17 cellular contexts compared by ENCODE assay signal in genomic region chr15:77782691-77783090, GRCh38.
A peak's percentile ranks its signal among the peaks of the same experiment; 100 is the strongest.
DNase-seq lines count a peak whose midpoint lies in the region; ATAC-seq and TF ChIP-seq lines count a peak whose summit lies in the region.
"Had no signal": no experiment of that assay in that cellular context is flagged by ENCODE, and none has a peak within 500 bp of the region (broad histone marks: within the 10 kb centered on the region; RNA-seq: fewer than 3 reads in every experiment).

No MANE protein-coding gene starts in this region.

- H3K36me3 ChIP-seq in A673 (ENCODE audit: insufficient read depth, low read length, poor library complexity, severe bottlenecking) (peaks cover 5% of the 10 kb centered on the region), osteoblast (ENCODE audit: insufficient read depth, low read length) (no peaks in the 10 kb centered on the region), stomach (no peaks in the 10 kb centered on the region)
- H3K36me3 ChIP-seq: BLaER1, HAP-1 had no signal

- H2AFZ ChIP-seq in osteoblast (ENCODE audit: low read length) = no peak overlapping the region

- TF ChIP-seq CTCF in A673 (conservative IDR thresholded peaks at IDR 0.05; ENCODE audit: low read depth, low read length) (no peak), WTC11 (IDR thresholded peaks at IDR 0.05) (no peak), dorsolateral prefrontal cortex (IDR thresholded peaks at IDR 0.05 in 54 of 56, conservative IDR thresholded peaks at IDR 0.05 in 2 of 56; ENCODE audit: low read depth in 1 of 56, partially characterized antibody in 56 of 56) (no peak), osteoblast (IDR thresholded peaks at IDR 0.05; ENCODE audit: extremely low read depth, low read depth, low read length) (no peak), stomach (IDR thresholded peaks at IDR 0.05) (no peak)

- POLR2A ChIA-PET in A673 (lab: Charles Lee; ENCODE audit: low non-redundant PET) = no interaction called here
- POLR2A ChIA-PET in WTC11 (lab: Charles Lee) = no interaction called here

- TF ChIP-seq POLR2A in stomach (IDR thresholded peaks at IDR 0.05) = no peak

- peaks cover 6% of the 10 kb centered on the region for H4K20me1 ChIP-seq in osteoblast (ENCODE audit: insufficient read depth, low read length)
- H4K20me1 ChIP-seq: BLaER1 had no signal

- no peaks in the 10 kb centered on the region for H3K79me2 ChIP-seq in osteoblast (ENCODE audit: insufficient read depth, low read length)

- DNase-seq in A673 (ENCODE audit: low spot score) = peak; percentile 43
- DNase-seq in WTC11 (ENCODE audit: low spot score) = no peak
- DNase-seq in dorsolateral prefrontal cortex = no peak
- peak; percentile 30 for DNase-seq in osteoblast (ENCODE audit: insufficient read length, low spot score, missing footprints)
- DNase-seq in stomach = no peak
- DNase-seq: CD4-positive, alpha-beta memory T cell; DMS79 treated with DMSO at 0.1 percent for 48 hours; GF-D8; GOT3 had no signal

- H3K27ac ChIP-seq in A673 (ENCODE audit: low read depth, low read length, poor library complexity, severe bottlenecking) (peak overlapping the region; percentile 15), dorsolateral prefrontal cortex (peak overlapping the region in 42 of 59 donors; percentile 5 to 82 (median 50)), osteoblast (ENCODE audit: low read depth, low read length) (no peak overlapping the region), stomach (no peak overlapping the region)
- H3K27ac ChIP-seq: 22Rv1, A549, BLaER1 had no signal

- no peak for ATAC-seq in WTC11
- no peak for ATAC-seq in HG03354 (IDR thresholded peaks at IDR 0.05; ENCODE audit: poor library complexity, severe bottlenecking, unreplicated experiment)
- ATAC-seq in HG03342 (IDR thresholded peaks at IDR 0.05; ENCODE audit: unreplicated experiment) = no peak
- ATAC-seq: A549 had no signal

- peaks cover 18% of the 10 kb centered on the region for H3K4me1 Mint-ChIP-seq in WTC11
- H3K4me1 Mint-ChIP-seq: CD4-positive, alpha-beta memory T cell; IgD-negative memory B cell had no signal

- no peak overlapping the region for H3K4me2 ChIP-seq in osteoblast (ENCODE audit: insufficient read depth, low read length)
- H3K4me2 ChIP-seq: A549, BLaER1 had no signal

- no peak for TF ChIP-seq EP300 in stomach (IDR thresholded peaks at IDR 0.05)

- intact Hi-C loops in A673 (cut with micrococcal nuclease; ENCODE audit: unreplicated experiment) = no loop called here
- intact Hi-C loops in dorsolateral prefrontal cortex (cut with DNase I) = loop anchor here in 1 of 2 donors (5.0 kb wide), 1 partner anchor 50 kb away; no protein-coding TSS in a partner anchor
- intact Hi-C loops in stomach (cut with DNase I; ENCODE audit: low total_unique reads) = no loop called here

- peaks cover 11% of the 10 kb centered on the region for H3K36me3 Mint-ChIP-seq in WTC11
- H3K36me3 Mint-ChIP-seq: CD14-positive monocyte; CD4-positive, alpha-beta memory T cell; IgD-negative memory B cell had no signal

- H3K4me1 ChIP-seq in A673 (ENCODE audit: insufficient read depth, low read length, poor library complexity, severe bottlenecking) (peaks cover 61% of the 10 kb centered on the region), osteoblast (ENCODE audit: insufficient read depth, low read length) (no peaks in the 10 kb centered on the region), stomach (no peaks in the 10 kb centered on the region)
- H3K4me1 ChIP-seq: A549 had no signal

- CTCF ChIA-PET in A673 (lab: Charles Lee) = no interaction called here
- CTCF ChIA-PET in WTC11 (lab: Charles Lee) = interaction anchor here (2.8 kb wide), 1 partner anchor 127 kb away, joined by 37 read pairs; no protein-coding TSS in a partner anchor

- H3K9me3 Mint-ChIP-seq in WTC11 = peaks cover 21% of the 10 kb centered on the region

- H3K4me3 ChIP-seq in A673 (ENCODE audit: low read depth, low read length, poor library complexity, severe bottlenecking) (no peak overlapping the region), dorsolateral prefrontal cortex (no peak overlapping the region), osteoblast (ENCODE audit: insufficient read depth, low read length) (no peak overlapping the region), stomach (no peak overlapping the region)
- H3K4me3 ChIP-seq: A549, BLaER1, HAP-1 had no signal

- peak overlapping the region; percentile 34; the same call in 1 of the 2 replicates for H3K27ac Mint-ChIP-seq in WTC11
- H3K27ac Mint-ChIP-seq: IgD-negative memory B cell had no signal

- no peaks in the 10 kb centered on the region for H3K27me3 Mint-ChIP-seq in WTC11 (ENCODE audit: low read depth)

- 78 to 86% (median 81%) methylated on average over 4 of the region's 4 CpGs for WGBS in stomach, 5 donors

- no peaks in the 10 kb centered on the region for H3K27me3 ChIP-seq in A673 (replicated peaks; ENCODE audit: insufficient read depth, low read depth, low read length, poor library complexity)
- H3K27me3 ChIP-seq in dorsolateral prefrontal cortex = no peaks in the 10 kb centered on the region
- peaks cover 9% of the 10 kb centered on the region for H3K27me3 ChIP-seq in osteoblast (ENCODE audit: insufficient read depth, low read length)
- peaks cover 0 to 45% (median 0%) of the 10 kb centered on the region in 3 donors for H3K27me3 ChIP-seq in stomach
- H3K27me3 ChIP-seq: BLaER1 had no signal

- H3K9me3 ChIP-seq in A673 (ENCODE audit: low read depth, low read length, poor library complexity, severe bottlenecking) (no peaks in the 10 kb centered on the region), osteoblast (ENCODE audit: low read depth, low read length) (no peaks in the 10 kb centered on the region), stomach (peaks cover 0 to 22% (median 16%) of the 10 kb centered on the region in 4 donors)
- H3K9me3 ChIP-seq: BLaER1 had no signal

- BruUV-seq in A673 (replicated peaks; lab: Mats Ljungman, UMichigan) = no TSS peak

- H3K4me3 Mint-ChIP-seq in WTC11 = no peak overlapping the region
- H3K4me3 Mint-ChIP-seq: CD14-positive monocyte; CD4-positive, alpha-beta memory T cell had no signal

TF ChIP-seq in WTC11, 78 proteins besides CTCF, POLR2A, EP300 and RAD21:
- TF ChIP-seq PRRX2 (CRISPR knock-in tag; IDR thresholded peaks at IDR 0.05) (no peak), CREM (CRISPR knock-in tag; IDR thresholded peaks at IDR 0.05) (no peak), USF1 (CRISPR knock-in tag; IDR thresholded peaks at IDR 0.05) (no peak), MAX (CRISPR knock-in tag; IDR thresholded peaks at IDR 0.05) (no peak), ZNF232 (CRISPR knock-in tag; IDR thresholded peaks at IDR 0.05) (no peak), RORB (CRISPR knock-in tag; IDR thresholded peaks at IDR 0.05) (no peak), ERG (CRISPR knock-in tag; IDR thresholded peaks at IDR 0.05) (no peak), MLX (CRISPR knock-in tag; IDR thresholded peaks at IDR 0.05) (no peak), USF2 (CRISPR knock-in tag; IDR thresholded peaks at IDR 0.05) (no peak), CBFB (CRISPR knock-in tag; IDR thresholded peaks at IDR 0.05; ENCODE audit: low read depth) (no peak)
TF ChIP-seq in WTC11: peak in this region for 0.

Comparison
In these comparisons a context has a peak if more than half of its experiments do, and no peak if none do; other contexts are left out.
1. DNase-seq: peak in A673 (single experiment) and osteoblast (single experiment); none in WTC11 (single experiment), dorsolateral prefrontal cortex (0 of 10) and stomach (single experiment).
2. H3K27ac ChIP-seq: peak in A673 (single experiment) and dorsolateral prefrontal cortex (42 of 59); none in osteoblast (single experiment) and stomach (0 of 5).